8 cellular contexts compared by ENCODE assay signal in genomic region chr14:34714320-34715107, GRCh38. TPM values are rescaled to one million over a fixed set of nuclear protein-coding genes. Genes with fewer than 3 reads are reported as not detected.
DNase-seq lines count a peak whose midpoint lies in the region; ATAC-seq, FAIRE-seq and TF ChIP-seq lines count a peak whose summit lies in the region.

TSS of gene CFL2 (minus strand) at chr14:34714593. CDS start at chr14:34714540, 53 bp downstream.

- TF ChIP-seq CTCF in psoas muscle (IDR thresholded peaks at IDR 0.05): no peak

- H3K9me3 Mint-ChIP-seq in T-helper 1 cell treated with Interleukin-12 subunit alpha and Interleukin-12 subunit beta and Interleukin-4 antibody, amounts not matched to agents 30 μg/mL and 1 μg/mL, for 36 hours: no peaks in the 10 kb centered on the region

- TF ChIP-seq POLR2A in GM12892 (IDR thresholded peaks at IDR 0.05; ENCODE audit: low read depth, low read length): peak; percentile 63

- intact Hi-C loops in left ventricle myocardium superior (cut with micrococcal nuclease) (no loop called here), psoas muscle (cut with DNase I) (loop anchor here in 1 of 2 donors (2.0 kb wide), 1 partner anchor 36 kb away; no protein-coding TSS in a partner anchor)

- H3K4me3 Mint-ChIP-seq in T-helper 1 cell treated with Interleukin-12 subunit alpha and Interleukin-12 subunit beta and Interleukin-4 antibody, amounts not matched to agents 30 μg/mL and 1 μg/mL, for 36 hours: peak within 1 kb of the TSS; percentile 89

- H3K27ac Mint-ChIP-seq in T-helper 1 cell treated with Interleukin-12 subunit alpha and Interleukin-12 subunit beta and Interleukin-4 antibody, amounts not matched to agents 30 μg/mL and 1 μg/mL, for 36 hours: peak within 1 kb of the TSS; percentile 87

- H3K36me3 Mint-ChIP-seq in T-helper 1 cell treated with Interleukin-12 subunit alpha and Interleukin-12 subunit beta and Interleukin-4 antibody, amounts not matched to agents 30 μg/mL and 1 μg/mL, for 36 hours (ENCODE audit: low read depth): peaks cover 15% of the 10 kb centered on the region

- H3K27ac ChIP-seq in angular gyrus (ENCODE audit: low read depth, low read length) (peak within 1 kb of the TSS; percentile 95), psoas muscle (peak within 1 kb of the TSS; percentile 98)

- no peaks in the 10 kb centered on the region for H3K9me3 ChIP-seq in psoas muscle

- no peaks in the 10 kb centered on the region for H3K27me3 ChIP-seq in psoas muscle (ENCODE audit: insufficient read depth in 3 of 3, low read length in 2 of 3)

- peak; percentile 89 for ATAC-seq in HG02678 (IDR thresholded peaks at IDR 0.05; ENCODE audit: unreplicated experiment)
- ATAC-seq in left ventricle myocardium superior: peak; percentile 97
- peak; percentile 89 to 93 (median 91) for ATAC-seq in psoas muscle

- peaks cover 28% of the 10 kb centered on the region for H3K4me1 ChIP-seq in psoas muscle

- peaks cover 4 to 16% of the 10 kb centered on the region in 2 donors for H3K36me3 ChIP-seq in psoas muscle (ENCODE audit: insufficient read depth in 1 of 2, low read depth in 1 of 2)

- H3K4me3 ChIP-seq in psoas muscle: peak within 1 kb of the TSS; percentile 87

- WGBS in psoas muscle, 3 donors: 0% methylated on average over 30 to 75 of the region's 75 CpGs

- H3K27me3 Mint-ChIP-seq in T-helper 1 cell treated with Interleukin-12 subunit alpha and Interleukin-12 subunit beta and Interleukin-4 antibody, amounts not matched to agents 30 μg/mL and 1 μg/mL, for 36 hours (ENCODE audit: low read depth): peaks cover 13% of the 10 kb centered on the region

- DNase-seq in GM12892 (ENCODE audit: insufficient read length): peak; percentile 84
- peak; percentile 89 to 95 (median 95) for DNase-seq in NCI-H1417 (lab: John Stamatoyannopoulos, UW)
- peak; percentile 92 for DNase-seq in left ventricle myocardium superior
- peak; percentile 88 to 95 for DNase-seq in psoas muscle
- DNase-seq in ureter (ENCODE audit: low spot score): peak; percentile 83

- peaks cover 25% of the 10 kb centered on the region for H3K4me1 Mint-ChIP-seq in T-helper 1 cell treated with Interleukin-12 subunit alpha and Interleukin-12 subunit beta and Interleukin-4 antibody, amounts not matched to agents 30 μg/mL and 1 μg/mL, for 36 hours (ENCODE audit: low read depth)

- peak; percentile 87 for FAIRE-seq in GM12892 (lab: Jason Lieb, UNC)

RNA-seq across cellular contexts. Expression of gene CFL2, which starts in this region (rescaled TPM):
- polyA plus RNA-seq in GM12892 (2012; ENCODE audit: missing spikeins): 12.0 TPM
- 414 TPM for total RNA-seq in left ventricle myocardium superior
- total RNA-seq in psoas muscle: 100 to 1,000 TPM; 529 to 767 (median 721) TPM
- polyA plus RNA-seq in psoas muscle: 100 to 1,000 TPM; 158 to 616 (median 541) TPM
- 56.7 TPM for total RNA-seq in ureter

Comparison
In these comparisons a context has a peak if more than half of its experiments do, and no peak if none do; other contexts are left out.
1. Peak in every context shown above with its lines: DNase-seq, ATAC-seq, H3K4me3 ChIP-seq and H3K27ac ChIP-seq.